ENCODE assay signal across 8 cellular contexts in genomic region chr6:145815351-145815772, GRCh38. TPM values are rescaled to one million over a fixed set of nuclear protein-coding genes. Genes with fewer than 3 reads are reported as not detected.
DNase-seq lines count a peak whose midpoint lies in the region; ATAC-seq and TF ChIP-seq lines count a peak whose summit lies in the region.

No MANE protein-coding gene starts in this region.

- H3K36me3 ChIP-seq in left lung (no peaks in the 10 kb centered on the region), thyroid gland (no peaks in the 10 kb centered on the region)

- H3K27ac ChIP-seq in left lung (peak overlapping the region; percentile 96 to 97), thyroid gland (peak overlapping the region; percentile 85 to 91 (median 90))

- WGBS in thyroid gland, 2 donors, result 1 to 5% methylated on average over 14 to 18 of the region's 19 CpGs

- peak; percentile 6 for ATAC-seq in HG02571 (IDR thresholded peaks at IDR 0.05; ENCODE audit: unreplicated experiment)
- peak; percentile 23 for ATAC-seq in left lung

- intact Hi-C loops in left lung (cut with DNase I), result loop anchor here in 1 of 2 donors (10.0 kb wide), 1 partner anchor 81 kb away; the partner anchor contains the start of gene EPM2A
- intact Hi-C loops in thyroid gland (cut with DNase I), result loop anchor here (5.0 kb wide), 1 partner anchor 78 kb away; the partner anchor contains the start of gene EPM2A

- no peaks in the 10 kb centered on the region for H3K9me3 ChIP-seq in left lung
- H3K9me3 ChIP-seq in thyroid gland, result no peaks in the 10 kb centered on the region

- peak overlapping the region; percentile 64 to 65 for H3K4me3 ChIP-seq in left lung
- peak overlapping the region; percentile 35 to 72 (median 56) for H3K4me3 ChIP-seq in thyroid gland (replicated peaks in 1 of 3)

- DNase-seq in SKM-1 treated with dmso at 0.1 percent for 144 hours (lab: John Stamatoyannopoulos, UW; ENCODE audit: unreplicated experiment) (peak; percentile 15), SKM-1 (lab: John Stamatoyannopoulos, UW; ENCODE audit: unreplicated experiment) (no peak), NCI-H69 (lab: John Stamatoyannopoulos, UW) (peak; percentile 73), cerebellum (ENCODE audit: low spot score) (peak; percentile 23), left lung (no peak), thyroid gland (peak; percentile 17 to 38), HT-29 (ENCODE audit: low spot score) (no peak)

- TF ChIP-seq POLR2A in thyroid gland (IDR thresholded peaks at IDR 0.05), result no peak

- H3K27me3 ChIP-seq in left lung (no peaks in the 10 kb centered on the region), thyroid gland (no peaks in the 10 kb centered on the region)

- H3K4me1 ChIP-seq in left lung, result peaks cover 13 to 46% of the 10 kb centered on the region in 2 donors
- peaks cover 16 to 30% of the 10 kb centered on the region in 2 donors for H3K4me1 ChIP-seq in thyroid gland

- TF ChIP-seq CTCF in left lung (IDR thresholded peaks at IDR 0.05), result no peak
- TF ChIP-seq CTCF in thyroid gland (IDR thresholded peaks at IDR 0.05), result no peak

RNA-seq across cellular contexts. Expression of gene FBXO30, which starts 0.8 kb away (rescaled TPM):
- total RNA-seq in cerebellum (51.6 TPM), left lung (10 to 100 TPM in 1 of 2 donors, 1 to 10 TPM in 1; 7.7 to 11.3 TPM), thyroid gland (10 to 100 TPM; 18.8 to 33.3 (median 20.8) TPM)
- total RNA-seq in HT-29 (2014; rRNA removed; shearing (Covaris generic)), result 1.8 and 1.9 TPM in 2 replicates

Comparison
In these comparisons a context has a peak if more than half of its experiments do, and no peak if none do; other contexts are left out.
1. DNase-seq: peak in SKM-1 treated with dmso at 0.1 percent for 144 hours (single experiment), NCI-H69 (single experiment), cerebellum (single experiment) and thyroid gland (2 of 2); none in SKM-1 (single experiment), left lung (0 of 2) and HT-29 (single experiment).